ENCODE assay signal across 10 cellular contexts in the genomic region with DNA sequence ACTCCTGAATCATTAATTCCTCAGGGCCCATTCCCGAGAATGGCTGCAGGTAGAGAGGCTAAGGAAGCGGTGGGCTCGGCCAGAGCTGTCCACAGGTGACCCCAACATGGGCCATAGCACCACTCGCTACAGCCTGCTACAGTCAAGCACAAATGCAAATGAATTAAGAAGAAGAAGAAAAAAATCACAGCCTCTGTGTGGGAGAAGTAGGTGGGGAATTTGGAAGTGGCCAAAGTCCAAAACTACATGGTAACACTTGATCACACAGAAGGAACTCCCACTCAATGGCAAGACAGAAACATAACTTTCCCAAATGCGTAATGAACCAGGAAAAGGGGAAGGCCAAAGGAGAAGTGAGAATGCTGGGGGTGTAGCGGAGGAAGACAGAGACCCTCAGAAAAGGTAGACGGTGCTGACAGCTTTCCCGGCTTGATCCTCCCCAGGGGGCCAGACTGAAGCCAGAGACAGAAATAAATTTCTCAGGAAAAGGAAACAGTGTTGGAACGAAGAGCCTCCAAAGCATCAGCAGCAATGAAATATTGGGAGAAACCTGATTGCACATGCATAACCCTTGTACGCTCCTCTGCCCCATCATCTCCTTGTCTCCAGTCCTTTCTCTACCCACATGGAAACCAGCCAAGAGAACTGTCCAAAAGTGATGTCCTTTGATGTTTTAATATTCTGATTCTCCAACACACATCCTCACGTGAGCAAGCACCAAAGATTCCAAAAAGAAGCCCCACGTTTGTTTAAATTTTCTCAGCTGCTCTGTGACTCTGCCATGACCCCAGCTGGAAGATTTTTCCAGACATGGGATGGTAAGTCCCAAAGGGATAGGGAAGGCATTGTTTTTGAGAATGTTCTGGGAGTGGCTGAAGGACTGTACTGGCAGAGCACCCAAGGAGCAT.
A peak's percentile ranks its signal among the peaks of the same experiment; 100 is the strongest.
DNase-seq lines count a peak whose midpoint lies in the region; ATAC-seq and TF ChIP-seq lines count a peak whose summit lies in the region.
"Had no signal": no experiment of that assay in that cellular context is flagged by ENCODE, and none has a peak within 500 bp of the region (broad histone marks: within the 10 kb centered on the region; RNA-seq: fewer than 3 reads in every experiment).

No MANE protein-coding gene starts in this region.

- H3K4me2 ChIP-seq in neural progenitor cell: no peak overlapping the region

- intact Hi-C loops in lower leg skin (cut with DNase I; ENCODE audit: low total_unique reads): no loop called here

- no peak overlapping the region for H3K27ac Mint-ChIP-seq in neural progenitor cell

- no peaks in the 10 kb centered on the region for H4K20me1 ChIP-seq in neural progenitor cell (ENCODE audit: low read depth)

- no peak for TF ChIP-seq POLR2A in lower leg skin (IDR thresholded peaks at IDR 0.05)

- ATAC-seq in HG02798 (IDR thresholded peaks at IDR 0.05; ENCODE audit: poor library complexity, unreplicated experiment): peak; percentile 28
- ATAC-seq: K562 had no signal

- H2AFZ ChIP-seq in neural progenitor cell (replicated peaks): no peak overlapping the region

- H3K4me3 Mint-ChIP-seq in neural progenitor cell: peak overlapping the region; percentile 15

- peaks cover 19% of the 10 kb centered on the region for H3F3A ChIP-seq in neural progenitor cell (ENCODE audit: low read depth)

- peaks cover 9% of the 10 kb centered on the region for H3K27me3 Mint-ChIP-seq in neural progenitor cell (ENCODE audit: insufficient read depth, low read depth)

- TF ChIP-seq CTCF in GM12864 (IDR thresholded peaks at IDR 0.05; ENCODE audit: low read depth, low read length, missing control alignments) (no peak), cardiac fibroblast (IDR thresholded peaks at IDR 0.05; ENCODE audit: low read depth, low read length) (no peak), neural progenitor cell (IDR thresholded peaks at IDR 0.05) (no peak), BE2C (IDR thresholded peaks at IDR 0.05; ENCODE audit: low read depth, low read length) (no peak), lower leg skin (IDR thresholded peaks at IDR 0.05) (no peak)

- H3K79me2 ChIP-seq in neural progenitor cell (ENCODE audit: low read depth): no peaks in the 10 kb centered on the region

- peaks cover 2% of the 10 kb centered on the region for H3K9me3 Mint-ChIP-seq in neural progenitor cell

- 65 to 66% methylated on average over 12 of the region's 12 CpGs for WGBS in lower leg skin, 2 donors

- H3K4me3 ChIP-seq in GM12864 (ENCODE audit: low read depth, low read length) (peak overlapping the region; percentile 11; the same call in 1 of the 2 replicates), cardiac fibroblast (replicated peaks in 1 of 2; ENCODE audit: low read depth in 2 of 2, low read length in 2 of 2) (no peak overlapping the region), neural progenitor cell (no peak overlapping the region), BE2C (ENCODE audit: low read depth, low read length) (no peak overlapping the region), lower leg skin (ENCODE audit: low read depth, poor library complexity, severe bottlenecking) (no peak overlapping the region)
- H3K4me3 ChIP-seq: K562, prostate gland had no signal

- peaks cover 3% of the 10 kb centered on the region for H3K36me3 Mint-ChIP-seq in neural progenitor cell

- no peaks in the 10 kb centered on the region for H3K27me3 ChIP-seq in neural progenitor cell
- no peaks in the 10 kb centered on the region for H3K27me3 ChIP-seq in BE2C

- no peaks in the 10 kb centered on the region for H3K9me3 ChIP-seq in neural progenitor cell (ENCODE audit: low read depth)
- H3K9me3 ChIP-seq in BE2C: no peaks in the 10 kb centered on the region
- H3K9me3 ChIP-seq: prostate gland had no signal

- H3K4me1 Mint-ChIP-seq in neural progenitor cell: peaks cover 45% of the 10 kb centered on the region

- H3K27ac ChIP-seq in neural progenitor cell: no peak overlapping the region
- H3K27ac ChIP-seq: prostate gland had no signal

- H3K36me3 ChIP-seq in neural progenitor cell (no peaks in the 10 kb centered on the region), BE2C (no peaks in the 10 kb centered on the region)
- H3K36me3 ChIP-seq: prostate gland had no signal

- H3K4me1 ChIP-seq in neural progenitor cell (peaks cover 42% of the 10 kb centered on the region), BE2C (no peaks in the 10 kb centered on the region)
- H3K4me1 ChIP-seq: prostate gland had no signal

- no peak overlapping the region for H3K9ac ChIP-seq in neural progenitor cell

- DNase-seq in GM12864 (ENCODE audit: low read depth): no peak
- DNase-seq in cardiac fibroblast (ENCODE audit: low read depth in 2 of 2): peak; percentile 5 to 51
- DNase-seq in neural progenitor cell (ENCODE audit: low spot score): no peak
- no peak for DNase-seq in DMS153 treated with DMSO at 0.1 percent for 48 hours (lab: John Stamatoyannopoulos, UW; ENCODE audit: unreplicated experiment)
- DNase-seq in BE2C: no peak
- DNase-seq in lower leg skin (ENCODE audit: low spot score in 2 of 2): no peak
- DNase-seq in NCI-H2029 (lab: John Stamatoyannopoulos, UW): no peak

Comparison
In these comparisons a context has a peak if more than half of its experiments do, and no peak if none do; other contexts are left out.
1. DNase-seq: peak in cardiac fibroblast (2 of 2); none in GM12864 (single experiment), neural progenitor cell (single experiment), DMS153 treated with DMSO at 0.1 percent for 48 hours (single experiment), BE2C (single experiment), lower leg skin (0 of 2) and NCI-H2029 (single experiment).